Comparison of ENCODE assay signal across 2 cellular contexts in genomic region chr10:124724279-124725027, GRCh38.
TF ChIP-seq lines count a peak whose summit lies in the region.

No MANE protein-coding gene starts in this region.

TF ChIP-seq in WTC11, 78 proteins besides CTCF, POLR2A, EP300 and RAD21 (continued from another document):
- TF ChIP-seq FOXP4 (CRISPR knock-in tag; IDR thresholded peaks at IDR 0.05) (0 out of 2 replicates have a peak, but pooled peaks have one; percentile 15), E2F1 (CRISPR knock-in tag; IDR thresholded peaks at IDR 0.05) (no peak)

TF ChIP-seq in SK-N-SH treated with all-trans-retinoic acid at 6 μM for 48 hours, 23 proteins besides CTCF, POLR2A, EP300 and RAD21 (continued from another document):
- TF ChIP-seq ISL1 (CRISPR knock-in tag; IDR thresholded peaks at IDR 0.05), result no peak
- no peak for TF ChIP-seq ZNF8 (CRISPR knock-in tag; IDR thresholded peaks at IDR 0.05)
- TF ChIP-seq ZC3H10 (CRISPR knock-in tag; IDR thresholded peaks at IDR 0.05), result no peak
- TF ChIP-seq CSRNP3 (CRISPR knock-in tag; IDR thresholded peaks at IDR 0.05), result no peak
- TF ChIP-seq TCF4 (CRISPR knock-in tag; IDR thresholded peaks at IDR 0.05; ENCODE audit: borderline replicate concordance), result no peak
